29 cellular contexts compared by ENCODE assay signal in the genomic region with DNA sequence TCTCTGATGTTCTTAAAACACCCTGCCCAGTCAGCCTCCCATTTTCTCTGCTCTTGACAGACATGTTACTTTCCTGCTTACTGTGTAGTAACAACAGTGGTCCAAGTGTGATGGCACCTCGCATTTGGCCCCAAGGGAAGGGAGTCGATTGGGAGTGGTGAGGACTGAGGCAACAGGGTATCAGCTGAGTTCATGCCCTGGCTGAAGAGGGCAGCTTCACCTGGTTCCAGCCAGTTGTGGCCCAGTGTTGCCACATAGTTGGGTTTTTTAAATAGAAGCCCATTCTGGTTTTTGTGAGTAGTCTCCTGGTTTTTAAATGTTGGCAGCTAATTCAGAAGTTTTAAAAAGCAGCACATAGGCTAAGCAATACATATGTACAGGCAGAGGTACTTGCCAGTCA.
"Had no signal": no experiment of that assay in that cellular context is flagged by ENCODE, and none has a peak within 500 bp of the region (broad histone marks: within the 10 kb centered on the region; RNA-seq: fewer than 3 reads in every experiment).

No MANE protein-coding gene starts in this region.

- H3K27me3 Mint-ChIP-seq: activated B cell treated with CpG ODN at 0.5 μM for 24 hours; activated CD4-positive, alpha-beta memory T cell treated with anti-CD3 and anti-CD28 coated beads, Interleukin-2, amount 10 ng/mL, durations not matched to agents 7 days and 5 days; activated naive CD4-positive, alpha-beta T cell treated with anti-CD3 and anti-CD28 coated beads, Interleukin-2, amount 50 U/mL, for 24 hours; T-cell had no signal

- FAIRE-seq: colon had no signal

- H3K4me3 ChIP-seq: Peyer's patch had no signal

- H3K4me2 ChIP-seq: KMS-11 had no signal

- ATAC-seq: Right ventricle myocardium inferior, SK-N-SH treated with all-trans-retinoic acid at 6 μM for 48 hours, T-cell had no signal

- H3K27me3 ChIP-seq: brain microvascular endothelial cell, Peyer's patch had no signal

- DNase-seq: activated B cell treated with CpG ODN at 0.5 μM for 24 hours; activated CD4-positive, alpha-beta memory T cell treated with anti-CD3 and anti-CD28 coated beads, Interleukin-2, amount 10 ng/mL, durations not matched to agents 7 days and 5 days; activated CD4-positive, alpha-beta T cell treated with anti-CD3 and anti-CD28 coated beads for 48 hours; activated CD4-positive, CD25-positive, alpha-beta regulatory T cell treated with anti-CD3 and anti-CD28 coated beads, Interleukin-2, amount 50 U/mL, for 72 hours; activated gamma-delta T cell treated with Interleukin-2 at 50 U/mL for 16 hours; amniotic stem cell; aorta; brain microvascular endothelial cell; central memory CD4-positive, alpha-beta T cell; MM.1S; MV-4-11; NCI-H1092; NCI-H1436 treated with DMSO at 0.1 percent for 48 hours; NCI-H1694 treated with DMSO at 0.1 percent for 48 hours; NCI-H2029; NCI-H345; NCI-H524 treated with DMSO at 0.1 percent for 48 hours; Peyer's patch; RPMI8226; SIG-M5; T-cell; T-helper 2 cell; T-helper 9 cell had no signal

- H3K4me1 Mint-ChIP-seq: activated B cell treated with CpG ODN at 0.5 μM for 24 hours; activated naive CD4-positive, alpha-beta T cell treated with anti-CD3 and anti-CD28 coated beads, Interleukin-2, amount 50 U/mL, for 24 hours; T-cell had no signal

- H3K4me1 ChIP-seq: Peyer's patch had no signal

- H3K9me3 ChIP-seq: Peyer's patch had no signal

- H3K4me3 Mint-ChIP-seq: activated B cell treated with CpG ODN at 0.5 μM for 24 hours; activated CD4-positive, alpha-beta memory T cell treated with anti-CD3 and anti-CD28 coated beads, Interleukin-2, amount 10 ng/mL, durations not matched to agents 7 days and 5 days; activated naive CD4-positive, alpha-beta T cell treated with anti-CD3 and anti-CD28 coated beads, Interleukin-2, amount 50 U/mL, for 24 hours; T-cell had no signal

- H3K27ac Mint-ChIP-seq: activated B cell treated with CpG ODN at 0.5 μM for 24 hours; activated CD4-positive, alpha-beta memory T cell treated with anti-CD3 and anti-CD28 coated beads, Interleukin-2, amount 10 ng/mL, durations not matched to agents 7 days and 5 days; T-cell had no signal

- H3K9ac ChIP-seq: KMS-11 had no signal

- H3K27ac ChIP-seq: brain microvascular endothelial cell, KMS-11, Peyer's patch, VCaP had no signal

- H3K9me3 Mint-ChIP-seq: activated B cell treated with CpG ODN at 0.5 μM for 24 hours; activated CD4-positive, alpha-beta memory T cell treated with anti-CD3 and anti-CD28 coated beads, Interleukin-2, amount 10 ng/mL, durations not matched to agents 7 days and 5 days; activated naive CD4-positive, alpha-beta T cell treated with anti-CD3 and anti-CD28 coated beads, Interleukin-2, amount 50 U/mL, for 24 hours; T-cell had no signal
